Comparison of ENCODE assay signal across 1 cellular context in genomic region chrX:48597353-48598264, GRCh38.
TF ChIP-seq lines count a peak whose summit lies in the region.

TSS of gene WDR13 (plus strand) at chrX:48597492. CDS start at chrX:48597997, 505 bp downstream.

TF ChIP-seq in GM12878, 131 proteins besides CTCF, POLR2A, EP300 and RAD21 (continued from another document and continues in another):
- no peak for TF ChIP-seq E2F8 (IDR thresholded peaks at IDR 0.05; ENCODE audit: low read depth, partially characterized antibody)
- TF ChIP-seq ATF7 (IDR thresholded peaks at IDR 0.05; ENCODE audit: low read depth) = 0 out of 2 replicates have a peak, but pooled peaks have one; percentile 10
- TF ChIP-seq ELK1 (IDR thresholded peaks at IDR 0.05; ENCODE audit: low read depth, low read length) = no peak
- TF ChIP-seq STAT1 (conservative IDR thresholded peaks at IDR 0.05) = 0 out of 2 replicates have a peak, but pooled peaks have one; percentile 57
- no peak for TF ChIP-seq PAX8 (IDR thresholded peaks at IDR 0.05)
- TF ChIP-seq MYC (IDR thresholded peaks at IDR 0.05; ENCODE audit: insufficient read depth, insufficient read length, insufficient replicate concordance, low read length, severe bottlenecking) = no peak
- peak; percentile 67 to 95 for TF ChIP-seq SRF (IDR thresholded peaks at IDR 0.05; ENCODE audit: low read depth in 2 of 2, low read length in 2 of 2)
- TF ChIP-seq YY1 (IDR thresholded peaks at IDR 0.05; ENCODE audit: low read depth, low read length) = peak; percentile 98
- TF ChIP-seq CEBPB (IDR thresholded peaks at IDR 0.05; ENCODE audit: borderline replicate concordance in 1 of 2, low read depth in 2 of 2, low read length in 2 of 2) = no peak
- no peak for TF ChIP-seq NFIC (IDR thresholded peaks at IDR 0.05; ENCODE audit: low read depth, low read length)
- TF ChIP-seq HDGF (IDR thresholded peaks at IDR 0.05) = peak; percentile 18; the same call in 1 of the 2 replicates
- TF ChIP-seq NBN (IDR thresholded peaks at IDR 0.05) = 0 out of 2 replicates have a peak, but pooled peaks have one; percentile 24
- TF ChIP-seq PBX3 (IDR thresholded peaks at IDR 0.05; ENCODE audit: insufficient replicate concordance, low read depth, low read length) = no peak
- peak; percentile 99 for TF ChIP-seq NR2F1 (conservative IDR thresholded peaks at IDR 0.05)
- TF ChIP-seq TCF3 (IDR thresholded peaks at IDR 0.05; ENCODE audit: borderline replicate concordance, insufficient read depth, low read depth, low read length) = no peak
- TF ChIP-seq MLLT1 (IDR thresholded peaks at IDR 0.05) = peak; percentile 100
- TF ChIP-seq PKNOX1 (IDR thresholded peaks at IDR 0.05) = peak; percentile 50; the same call in 1 of the 2 replicates
- no peak for TF ChIP-seq FOS (IDR thresholded peaks at IDR 0.05; ENCODE audit: borderline replicate concordance, extremely low read depth, insufficient read length)
- peak; percentile 70; the same call in 1 of the 2 replicates for TF ChIP-seq LARP7 (IDR thresholded peaks at IDR 0.05)
- TF ChIP-seq RELA (IDR thresholded peaks at IDR 0.05; ENCODE audit: borderline replicate concordance, partially characterized antibody) = no peak
- no peak for TF ChIP-seq SMAD5 (IDR thresholded peaks at IDR 0.05; ENCODE audit: low read depth)
- TF ChIP-seq ZNF274 (IDR thresholded peaks at IDR 0.05; ENCODE audit: insufficient read depth, insufficient read length) = no peak
- no peak for TF ChIP-seq CBX3 (IDR thresholded peaks at IDR 0.05; ENCODE audit: borderline replicate concordance, low read depth)
- TF ChIP-seq CHD4 (IDR thresholded peaks at IDR 0.05) = no peak
- TF ChIP-seq SMARCA5 (IDR thresholded peaks at IDR 0.05) = peak; percentile 98
- TF ChIP-seq ZNF687 (IDR thresholded peaks at IDR 0.05) = peak; percentile 20; the same call in 1 of the 2 replicates
- TF ChIP-seq HSF1 (IDR thresholded peaks at IDR 0.05; ENCODE audit: low read depth, low read length) = no peak
- TF ChIP-seq SP1 (IDR thresholded peaks at IDR 0.05; ENCODE audit: low read depth, low read length) = peak; percentile 46
- TF ChIP-seq NR2C1 (IDR thresholded peaks at IDR 0.05) = peak; percentile 44; the same call in 1 of the 2 replicates
- no peak for TF ChIP-seq YBX1 (IDR thresholded peaks at IDR 0.05)
- peak in 1 of 2 experiments; percentile 88; a peak in 2 of 3 replicates for TF ChIP-seq EGR1 (IDR thresholded peaks at IDR 0.05; ENCODE audit: borderline replicate concordance in 1 of 2, low read depth in 2 of 2, low read length in 2 of 2)
- no peak for TF ChIP-seq MTA2 (IDR thresholded peaks at IDR 0.05; ENCODE audit: low read depth)
- peak; percentile 79 for TF ChIP-seq NR2C2 (IDR thresholded peaks at IDR 0.05; ENCODE audit: borderline replicate concordance, control insufficient read depth, insufficient read length, low read depth)
- TF ChIP-seq USF1 (IDR thresholded peaks at IDR 0.05; ENCODE audit: borderline replicate concordance, extremely low read length, insufficient read depth, low read depth, low read length) = no peak
- 0 out of 2 replicates have a peak, but pooled peaks have one; percentile 42 for TF ChIP-seq DPF2 (IDR thresholded peaks at IDR 0.05)
- TF ChIP-seq POU2F2 (IDR thresholded peaks at IDR 0.05; ENCODE audit: borderline replicate concordance, low read depth, low read length) = 0 out of 3 replicates have a peak, but pooled peaks have one; percentile 24
- TF ChIP-seq MXI1 (IDR thresholded peaks at IDR 0.05; ENCODE audit: low read depth, low read length) = peak; percentile 28
- peak; percentile 26; the same call in 1 of the 2 replicates for TF ChIP-seq ZBTB40 (IDR thresholded peaks at IDR 0.05; ENCODE audit: borderline replicate concordance)
- no peak for TF ChIP-seq KDM1A (IDR thresholded peaks at IDR 0.05; ENCODE audit: borderline replicate concordance)
- no peak for TF ChIP-seq POLR2AphosphoS2 (IDR thresholded peaks at IDR 0.05; ENCODE audit: low read depth, low read length)
- peak; percentile 75 for TF ChIP-seq POLR2AphosphoS5 (IDR thresholded peaks at IDR 0.05; ENCODE audit: low read length)
- TF ChIP-seq CHD1 (IDR thresholded peaks at IDR 0.05; ENCODE audit: low read depth, low read length) = 0 out of 2 replicates have a peak, but pooled peaks have one; percentile 54
- TF ChIP-seq HCFC1 (IDR thresholded peaks at IDR 0.05; ENCODE audit: low read length) = peak; percentile 56
- TF ChIP-seq NRF1 (conservative IDR thresholded peaks at IDR 0.05; ENCODE audit: low read depth, low read length) = peak; percentile 91
- no peak for TF ChIP-seq PML (IDR thresholded peaks at IDR 0.05; ENCODE audit: low read length)
